Comparison of ENCODE assay signal across 19 cellular contexts in the genomic region with DNA sequence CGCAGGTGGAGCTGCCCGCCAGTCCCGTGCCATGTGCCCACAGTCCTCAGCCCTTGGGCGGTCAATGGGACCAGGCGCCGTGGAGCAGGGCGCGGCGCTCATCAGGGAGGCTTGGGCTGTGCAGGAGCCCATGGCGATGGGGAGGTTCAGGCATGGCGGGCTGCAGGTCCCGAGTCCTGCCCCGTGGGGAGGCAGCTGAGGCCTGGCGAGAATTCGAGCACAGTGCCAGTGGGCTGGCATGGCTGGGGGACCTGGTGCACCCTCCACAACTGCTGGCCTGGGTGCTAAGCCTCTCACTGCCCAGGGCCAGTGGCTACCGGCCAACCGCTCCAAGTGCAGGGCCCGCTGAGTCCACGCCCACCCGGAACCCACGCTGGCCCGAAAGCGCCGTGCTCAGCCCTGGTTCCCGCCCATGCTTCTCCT.
DNase-seq lines count a peak whose midpoint lies in the region; ATAC-seq, FAIRE-seq and TF ChIP-seq lines count a peak whose summit lies in the region.
"Had no signal": no experiment of that assay in that cellular context is flagged by ENCODE, and none has a peak within 500 bp of the region (broad histone marks: within the 10 kb centered on the region; RNA-seq: fewer than 3 reads in every experiment).

No MANE protein-coding gene starts in this region.

- FAIRE-seq in kidney (lab: Jason Lieb, UNC): no peak
- FAIRE-seq: G401.6, GM12891, GM18507, HepG2 had no signal

- H3K9me3 ChIP-seq in right cardiac atrium (ENCODE audit: control insufficient read depth, low read length): no peaks in the 10 kb centered on the region
- peaks cover 0 to 3% of the 10 kb centered on the region in 2 donors for H3K9me3 ChIP-seq in kidney (ENCODE audit: control insufficient read depth in 1 of 2, low read length in 2 of 2)
- H3K9me3 ChIP-seq in WERI-Rb-1 (ENCODE audit: severe bottlenecking): peaks cover 21% of the 10 kb centered on the region
- H3K9me3 ChIP-seq: HAP-1 had no signal

- H3K4me1 ChIP-seq in right cardiac atrium (ENCODE audit: control insufficient read depth, insufficient read depth, low read length) (no peaks in the 10 kb centered on the region), kidney (ENCODE audit: control insufficient read depth in 1 of 2, insufficient read depth in 1 of 2, low read depth in 1 of 2, low read length in 2 of 2) (no peaks in the 10 kb centered on the region)
- H3K4me1 ChIP-seq: HAP-1 had no signal

- no peaks in the 10 kb centered on the region for H3K27me3 ChIP-seq in right cardiac atrium (ENCODE audit: control insufficient read depth, insufficient read depth)
- no peaks in the 10 kb centered on the region for H3K27me3 ChIP-seq in WERI-Rb-1 (ENCODE audit: insufficient read depth, low read depth, severe bottlenecking)
- H3K27me3 ChIP-seq: BLaER1 treated with 17β-estradiol and CSF1 and Interleukin-3, amounts not matched to agents 10 nM and 100 nM had no signal

- TF ChIP-seq CTCF in kidney (IDR thresholded peaks at IDR 0.05; ENCODE audit: borderline replicate concordance, extremely low read depth, insufficient read depth): no peak
- no peak for TF ChIP-seq CTCF in WERI-Rb-1 (IDR thresholded peaks at IDR 0.05; ENCODE audit: low read depth, low read length)

- intact Hi-C loops in right cardiac atrium (cut with DNase I): no loop called here
- intact Hi-C loops in left cardiac atrium (cut with DNase I): no loop called here
- intact Hi-C loops in kidney (cut with DNase I): no loop called here
- intact Hi-C loops in posterior vena cava (cut with DNase I): loop anchor here in 1 of 2 donors (10.0 kb wide), 1 partner anchor 157 kb away; no protein-coding TSS in a partner anchor

- no peak overlapping the region for H3K9ac ChIP-seq in kidney (ENCODE audit: low read length in 2 of 2)
- H3K9ac ChIP-seq: BLaER1 treated with 17β-estradiol and CSF1 and Interleukin-3, amounts not matched to agents 10 nM and 100 nM; GM23248 had no signal

- no peak overlapping the region for H3K27ac ChIP-seq in right cardiac atrium (ENCODE audit: low read length)
- no peak overlapping the region for H3K27ac ChIP-seq in kidney (ENCODE audit: low read depth in 2 of 2, low read length in 2 of 2)
- no peak overlapping the region for H3K27ac ChIP-seq in WERI-Rb-1
- H3K27ac ChIP-seq: BLaER1 treated with 17β-estradiol and CSF1 and Interleukin-3, amounts not matched to agents 10 nM and 100 nM; GM23248 had no signal

- ATAC-seq in right cardiac atrium (peak in 1 of 2 donors; percentile 50), left cardiac atrium (no peak)
- ATAC-seq: CD8-positive, alpha-beta T cell; HepG2 had no signal

- H3K4me3 ChIP-seq in right cardiac atrium (ENCODE audit: low read length) (no peak overlapping the region), kidney (ENCODE audit: low read length in 2 of 2) (no peak overlapping the region), WERI-Rb-1 (ENCODE audit: low read depth, low read length) (no peak overlapping the region)
- H3K4me3 ChIP-seq: BLaER1 treated with 17β-estradiol and CSF1 and Interleukin-3, amounts not matched to agents 10 nM and 100 nM; GM23248; HAP-1 had no signal

- DNase-seq in right cardiac atrium (peak in 2 of 3 donors; percentile 15 to 42), left cardiac atrium (no peak), kidney (peak; percentile 50), posterior vena cava (ENCODE audit: low spot score) (peak; percentile 67), WERI-Rb-1 (no peak), AG08396 (ENCODE audit: low spot score) (no peak), COLO829 (ENCODE audit: low spot score) (no peak)
- DNase-seq: 8988T; CD8-positive, alpha-beta T cell; COR-L47; DMS 273 treated with DMSO at 0.1 percent for 48 hours; DMS53; GM23248 had no signal

- WGBS in right cardiac atrium: 97% methylated on average over 25 of the region's 25 CpGs

- H3K36me3 ChIP-seq in kidney (ENCODE audit: control insufficient read depth in 1 of 2, insufficient read depth in 2 of 2, low read length in 2 of 2) (no peaks in the 10 kb centered on the region), WERI-Rb-1 (no peaks in the 10 kb centered on the region)
- H3K36me3 ChIP-seq: BLaER1 treated with 17β-estradiol and CSF1 and Interleukin-3, amounts not matched to agents 10 nM and 100 nM; HAP-1 had no signal

Comparison
In these comparisons a context has a peak if more than half of its experiments do, and no peak if none do; other contexts are left out.
1. DNase-seq: peak in right cardiac atrium (2 of 3), kidney (single experiment) and posterior vena cava (single experiment); none in left cardiac atrium (single experiment), WERI-Rb-1 (single experiment), AG08396 (single experiment) and COLO829 (single experiment).